Comparison of ENCODE assay signal across 3 cellular contexts in genomic region chr6:53983301-53983700, GRCh38.
TF ChIP-seq lines count a peak whose summit lies in the region.

No MANE protein-coding gene starts in this region.

TF ChIP-seq in HCT116, 20 proteins besides CTCF, POLR2A, EP300 and RAD21:
- no peak for TF ChIP-seq ATF3 (IDR thresholded peaks at IDR 0.05)
- TF ChIP-seq EZH2 (IDR thresholded peaks at IDR 0.05), result no peak
- no peak for TF ChIP-seq YY1 (IDR thresholded peaks at IDR 0.05; ENCODE audit: extremely low read depth, insufficient replicate concordance, low read depth, low read length)
- TF ChIP-seq ZNF274 (IDR thresholded peaks at IDR 0.05; ENCODE audit: low read depth, low read length), result no peak

TF ChIP-seq in endothelial cell of umbilical vein, 7 proteins besides CTCF, POLR2A, EP300 and RAD21 (continued from another document):
- no peak for TF ChIP-seq GATA2 (IDR thresholded peaks at IDR 0.05; ENCODE audit: insufficient read depth, insufficient read length, low read depth, low read length)
- no peak for TF ChIP-seq POLR2AphosphoS5 (IDR thresholded peaks at IDR 0.05; ENCODE audit: insufficient read depth, low read depth, low read length)
- no peak for TF ChIP-seq JUN (IDR thresholded peaks at IDR 0.05; ENCODE audit: borderline replicate concordance, insufficient read depth, insufficient read length, low read depth)
- no peak for TF ChIP-seq MAX (IDR thresholded peaks at IDR 0.05; ENCODE audit: insufficient read depth, insufficient read length)
- no peak for TF ChIP-seq EZH2 (IDR thresholded peaks at IDR 0.05; ENCODE audit: borderline replicate concordance, low read depth, low read length, severe bottlenecking)

TF ChIP-seq in GM12891, 5 proteins besides CTCF, POLR2A, EP300 and RAD21 (continued from another document):
- TF ChIP-seq POLR2AphosphoS5 (IDR thresholded peaks at IDR 0.05; ENCODE audit: low read depth, low read length), result no peak
- TF ChIP-seq POU2F2 (IDR thresholded peaks at IDR 0.05; ENCODE audit: low read depth, low read length), result no peak
